Comparison of ENCODE assay signal across 1 cellular context in the genomic region with DNA sequence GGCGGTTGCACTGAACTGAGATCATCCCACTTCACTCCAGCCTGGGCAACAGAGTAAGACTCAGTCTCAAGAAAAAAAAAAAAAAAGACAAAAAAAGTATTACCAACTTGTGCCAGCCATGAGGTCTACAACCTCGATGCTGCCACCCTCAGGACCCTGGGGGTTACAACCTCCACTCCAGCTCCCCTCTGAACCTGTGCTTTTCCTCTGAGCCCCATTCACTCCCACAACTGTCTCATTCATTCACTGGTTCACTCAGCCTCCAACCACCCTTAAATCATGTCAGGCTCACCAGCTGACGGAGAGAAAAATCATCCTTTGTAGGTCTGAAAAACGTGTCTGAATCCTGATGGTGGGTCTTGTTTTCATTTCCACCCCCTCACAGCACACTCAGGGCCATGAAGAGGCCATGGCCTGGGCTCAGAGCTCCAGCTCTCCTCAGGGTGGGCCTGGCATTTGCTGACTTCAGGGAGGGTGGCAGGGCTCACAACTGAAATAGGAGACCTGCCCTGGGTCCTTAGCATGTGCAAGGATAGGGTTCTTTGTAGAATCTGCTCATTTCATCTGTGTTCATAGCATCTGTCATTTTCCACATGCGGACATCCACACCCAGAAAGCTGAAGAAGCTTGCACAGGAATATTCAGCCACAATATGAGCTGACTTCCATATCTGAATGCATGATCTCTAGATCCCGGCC.
TF ChIP-seq lines count a peak whose summit lies in the region.

No MANE protein-coding gene starts in this region.

TF ChIP-seq in IMR-90, 13 proteins besides CTCF, POLR2A, EP300 and RAD21:
- TF ChIP-seq MXI1 (IDR thresholded peaks at IDR 0.05; ENCODE audit: borderline replicate concordance, low read depth, low read length) (no peak), MAZ (IDR thresholded peaks at IDR 0.05; ENCODE audit: borderline replicate concordance, low read depth, low read length) (no peak), RFX5 (IDR thresholded peaks at IDR 0.05; ENCODE audit: low read depth, low read length) (no peak)
- TF ChIP-seq, protein P1, sequence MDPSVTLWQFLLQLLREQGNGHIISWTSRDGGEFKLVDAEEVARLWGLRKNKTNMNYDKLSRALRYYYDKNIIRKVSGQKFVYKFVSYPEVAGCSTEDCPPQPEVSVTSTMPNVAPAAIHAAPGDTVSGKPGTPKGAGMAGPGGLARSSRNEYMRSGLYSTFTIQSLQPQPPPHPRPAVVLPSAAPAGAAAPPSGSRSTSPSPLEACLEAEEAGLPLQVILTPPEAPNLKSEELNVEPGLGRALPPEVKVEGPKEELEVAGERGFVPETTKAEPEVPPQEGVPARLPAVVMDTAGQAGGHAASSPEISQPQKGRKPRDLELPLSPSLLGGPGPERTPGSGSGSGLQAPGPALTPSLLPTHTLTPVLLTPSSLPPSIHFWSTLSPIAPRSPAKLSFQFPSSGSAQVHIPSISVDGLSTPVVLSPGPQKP (IDR thresholded peaks at IDR 0.05; ENCODE audit: borderline replicate concordance, low read depth, low read length) = no peak
